Comparison of ENCODE assay signal across 17 cellular contexts in the genomic region with DNA sequence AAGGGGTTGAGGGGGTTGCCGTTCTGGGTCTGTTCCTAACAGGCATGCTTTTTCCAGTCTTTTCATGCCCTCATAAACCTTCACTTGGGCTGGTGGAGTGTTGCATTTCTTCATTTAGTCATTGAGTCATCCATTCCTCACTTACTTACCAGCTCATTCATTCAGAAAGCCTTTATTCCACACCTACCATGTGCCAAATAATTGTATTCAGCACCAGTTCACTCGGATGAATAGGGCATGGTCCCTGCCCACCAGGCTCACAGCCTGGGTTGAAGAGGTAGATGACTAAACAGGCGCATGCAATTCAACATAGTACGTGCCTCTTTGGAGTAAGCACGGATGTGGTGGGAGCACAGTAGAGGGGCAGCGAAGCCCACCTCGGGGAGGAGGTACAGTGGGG. TPM values are rescaled to one million over a fixed set of nuclear protein-coding genes. Genes with fewer than 3 reads are reported as not detected.
DNase-seq lines count a peak whose midpoint lies in the region; ATAC-seq and TF ChIP-seq lines count a peak whose summit lies in the region.
"Had no signal": no experiment of that assay in that cellular context is flagged by ENCODE, and none has a peak within 500 bp of the region (broad histone marks: within the 10 kb centered on the region; RNA-seq: fewer than 3 reads in every experiment).

No MANE protein-coding gene starts in this region.

- H3K4me1 Mint-ChIP-seq in naive thymus-derived CD8-positive, alpha-beta T cell, result no peaks in the 10 kb centered on the region
- H3K4me1 Mint-ChIP-seq: activated CD4-positive, alpha-beta T cell treated with anti-CD3 and anti-CD28 coated beads, Interleukin-2, amount 10 ng/mL, durations not matched to agents 7 days and 5 days had no signal

- POLR2A ChIA-PET in naive thymus-derived CD8-positive, alpha-beta T cell (lab: Charles Lee), result no interaction called here

- TF ChIP-seq CTCF in ascending aorta (IDR thresholded peaks at IDR 0.05) (no peak), hepatocyte (IDR thresholded peaks at IDR 0.05; ENCODE audit: poor library complexity) (no peak), thoracic aorta (IDR thresholded peaks at IDR 0.05) (no peak)

- no peaks in the 10 kb centered on the region for H3K79me2 ChIP-seq in hepatocyte

- no peaks in the 10 kb centered on the region for H3K9me2 ChIP-seq in hepatocyte (replicated peaks; ENCODE audit: insufficient read depth)

- ATAC-seq in thoracic aorta (ENCODE audit: insufficient number of reproducible peaks, low FRiP score, low read depth) (no peak), HG02798 (IDR thresholded peaks at IDR 0.05; ENCODE audit: poor library complexity, unreplicated experiment) (no peak)
- ATAC-seq in naive thymus-derived CD8-positive, alpha-beta T cell, result no peak
- ATAC-seq: sciatic nerve had no signal

- H4K20me1 ChIP-seq in hepatocyte (ENCODE audit: insufficient read depth, poor library complexity, severe bottlenecking), result no peaks in the 10 kb centered on the region

- no peak overlapping the region for H2AFZ ChIP-seq in hepatocyte

- H3K4me3 ChIP-seq in ascending aorta (no peak overlapping the region), hepatocyte (no peak overlapping the region), thoracic aorta (no peak overlapping the region)
- H3K4me3 ChIP-seq: suprapubic skin had no signal

- 93% methylated on average over 7 of the region's 7 CpGs for WGBS in hepatocyte (ENCODE audit: low lambda C conversion rate, missing lambda C conversion rate)

- DNase-seq in LoVo (ENCODE audit: low spot score) (peak; percentile 7), ascending aorta (ENCODE audit: low spot score in 2 of 2) (no peak), hepatocyte (ENCODE audit: low spot score) (no peak), thoracic aorta (ENCODE audit: low spot score) (no peak)
- no peak for DNase-seq in stimulated activated CD4-positive, alpha-beta T cell treated with anti-CD3 and anti-CD28 coated beads, Interleukin-2, amount 100 ng/mL, for 24 hours
- DNase-seq in activated T-cell treated with anti-CD3 and anti-CD28 coated beads, Interleukin-2, amount 50 U/mL, for 1 hour, result no peak
- DNase-seq in naive thymus-derived CD8-positive, alpha-beta T cell, result no peak
- DNase-seq: activated CD4-positive, alpha-beta T cell treated with anti-CD3 and anti-CD28 coated beads, Interleukin-2, amount 10 ng/mL, durations not matched to agents 7 days and 5 days; activated CD8-positive, alpha-beta memory T cell treated with anti-CD3 and anti-CD28 coated beads, Interleukin-2, amount 50 U/mL, for 48 hours; activated naive CD4-positive, alpha-beta T cell; AML-193; NCI-H2081; NCI-H524; T1000 had no signal

- no peak overlapping the region for H3K4me3 Mint-ChIP-seq in naive thymus-derived CD8-positive, alpha-beta T cell
- H3K4me3 Mint-ChIP-seq: activated CD4-positive, alpha-beta T cell treated with anti-CD3 and anti-CD28 coated beads, Interleukin-2, amount 10 ng/mL, durations not matched to agents 7 days and 5 days had no signal

- peaks cover 0 to 20% (median 7%) of the 10 kb centered on the region in 9 donors for H3K9me3 Mint-ChIP-seq in naive thymus-derived CD8-positive, alpha-beta T cell
- H3K9me3 Mint-ChIP-seq: activated CD4-positive, alpha-beta T cell treated with anti-CD3 and anti-CD28 coated beads, Interleukin-2, amount 10 ng/mL, durations not matched to agents 7 days and 5 days had no signal

- H3K27me3 ChIP-seq in ascending aorta (no peaks in the 10 kb centered on the region), hepatocyte (no peaks in the 10 kb centered on the region), thoracic aorta (replicated peaks; ENCODE audit: insufficient read depth) (no peaks in the 10 kb centered on the region)
- H3K27me3 ChIP-seq: suprapubic skin had no signal

- H3K36me3 ChIP-seq in ascending aorta (no peaks in the 10 kb centered on the region), hepatocyte (replicated peaks; ENCODE audit: insufficient read depth, low read depth) (no peaks in the 10 kb centered on the region), thoracic aorta (no peaks in the 10 kb centered on the region)
- H3K36me3 ChIP-seq: suprapubic skin had no signal

- H3K27ac Mint-ChIP-seq in naive thymus-derived CD8-positive, alpha-beta T cell, result no peak overlapping the region
- H3K27ac Mint-ChIP-seq: activated CD4-positive, alpha-beta T cell treated with anti-CD3 and anti-CD28 coated beads, Interleukin-2, amount 10 ng/mL, durations not matched to agents 7 days and 5 days had no signal

- H3K4me1 ChIP-seq in ascending aorta, result peaks cover 5 to 44% of the 10 kb centered on the region in 2 donors
- H3K4me1 ChIP-seq in hepatocyte (ENCODE audit: insufficient read depth), result peaks cover 17% of the 10 kb centered on the region
- H3K4me1 ChIP-seq in thoracic aorta (ENCODE audit: control insufficient read depth in 1 of 2, low read depth in 2 of 2), result peaks cover 30 to 58% of the 10 kb centered on the region in 2 donors

- H3K36me3 Mint-ChIP-seq in naive thymus-derived CD8-positive, alpha-beta T cell, result peaks cover 0 to 8% (median 0%) of the 10 kb centered on the region in 3 donors

- no peak overlapping the region for H3K4me2 ChIP-seq in hepatocyte

- intact Hi-C loops in ascending aorta (cut with DNase I), result loop anchor here (5.0 kb wide), 2 partner anchors 202 to 247 kb away; no protein-coding TSS in a partner anchor

- H3K27me3 Mint-ChIP-seq in naive thymus-derived CD8-positive, alpha-beta T cell, result peaks cover 15 to 51% (median 19%) of the 10 kb centered on the region in 5 donors

- no peaks in the 10 kb centered on the region for H3K9me3 ChIP-seq in ascending aorta
- no peaks in the 10 kb centered on the region for H3K9me3 ChIP-seq in hepatocyte (ENCODE audit: low read depth)
- H3K9me3 ChIP-seq in thoracic aorta, result no peaks in the 10 kb centered on the region
- H3K9me3 ChIP-seq: suprapubic skin had no signal

- H3K27ac ChIP-seq in ascending aorta (peak overlapping the region; percentile 93 to 95), hepatocyte (peak overlapping the region; percentile 42), thoracic aorta (peak overlapping the region; percentile 84 to 95)

RNA-seq across cellular contexts. Expression of a gene that starts 35.1 kb away (rescaled TPM):
- 151 TPM for total RNA-seq in ascending aorta
- 7.0 and 8.0 TPM in 2 replicates for total RNA-seq in hepatocyte
- 3.3 and 4.3 TPM in 2 replicates for polyA plus RNA-seq in hepatocyte
- total RNA-seq in thoracic aorta, result 100 to 1,000 TPM in 1 of 2 donors, 10 to 100 TPM in 1; 71.2 to 150 TPM
- total RNA-seq in naive thymus-derived CD8-positive, alpha-beta T cell, result not detected
- not detected for polyA plus RNA-seq in naive thymus-derived CD8-positive, alpha-beta T cell
- total RNA-seq: activated CD4-positive, alpha-beta T cell treated with anti-CD3 and anti-CD28 coated beads, Interleukin-2, amount 10 ng/mL, durations not matched to agents 7 days and 5 days had no signal

Comparison
In these comparisons a context has a peak if more than half of its experiments do, and no peak if none do; other contexts are left out.
1. H3K27ac ChIP-seq: peak in every context shown above with its lines; median percentile 94 in ascending aorta; 90 in thoracic aorta; 42 in hepatocyte.